ENCODE assay signal across 8 cellular contexts in the genomic region with DNA sequence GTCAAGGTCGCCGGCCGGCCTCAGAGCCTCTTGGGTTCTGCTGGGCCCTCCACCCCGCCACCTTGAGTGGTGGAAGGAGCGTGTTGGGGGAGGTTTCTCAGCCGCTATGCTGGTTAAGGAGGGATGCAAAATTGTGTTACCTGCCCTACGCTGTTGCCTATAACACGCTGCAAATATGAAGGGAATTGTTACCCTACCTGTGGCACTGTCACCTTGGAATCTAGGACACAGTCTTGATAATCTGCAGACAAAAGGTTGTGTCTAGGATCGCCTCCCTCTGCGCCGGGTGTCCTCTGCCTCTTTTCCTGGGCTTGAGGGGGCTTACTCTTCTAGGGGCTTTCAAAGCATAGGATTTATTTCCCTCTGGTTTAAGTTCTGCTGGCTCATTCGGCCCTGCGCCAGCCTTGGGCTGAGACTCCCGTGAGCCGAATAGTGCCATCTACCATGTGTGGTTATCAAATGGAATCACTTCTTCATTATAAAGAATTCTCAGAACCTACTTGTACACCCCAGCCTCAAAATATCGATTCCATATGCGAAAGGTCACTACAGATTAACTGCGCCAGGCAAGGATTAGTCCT. TPM values are rescaled to one million over a fixed set of nuclear protein-coding genes. Genes with fewer than 3 reads are reported as not detected.
DNase-seq lines count a peak whose midpoint lies in the region; ATAC-seq and TF ChIP-seq lines count a peak whose summit lies in the region.

No MANE protein-coding gene starts in this region.

- WGBS in mesodermal cell (ENCODE audit: insufficient coverage in 2 of 2), 2 experiments = 62 to 65% methylated on average over 13 to 14 of the region's 18 CpGs

- H3K4me3 Mint-ChIP-seq in CD14-positive monocyte = peak overlapping the region; percentile 90 to 92
- H3K4me3 Mint-ChIP-seq in IgD-negative memory B cell = peak overlapping the region; percentile 80 to 97 (median 91)

- no peaks in the 10 kb centered on the region for H3K36me3 Mint-ChIP-seq in CD14-positive monocyte
- no peaks in the 10 kb centered on the region for H3K36me3 Mint-ChIP-seq in IgD-negative memory B cell

- H3K4me1 Mint-ChIP-seq in CD14-positive monocyte = peaks cover 55% of the 10 kb centered on the region
- H3K4me1 Mint-ChIP-seq in IgD-negative memory B cell = peaks cover 15 to 21% (median 21%) of the 10 kb centered on the region in 3 donors

- H3K27ac ChIP-seq in mesodermal cell (ENCODE audit: low read depth, low read length, severe bottlenecking) (no peak overlapping the region), upper lobe of right lung (peak overlapping the region; percentile 88)

- intact Hi-C loops in CD14-positive monocyte (cut with micrococcal nuclease) = loop anchor here (5.0 kb wide), 2 partner anchors 145 to 150 kb away; no protein-coding TSS in a partner anchor
- intact Hi-C loops in upper lobe of right lung (cut with DNase I) = no loop called here

- TF ChIP-seq CTCF in CD14-positive monocyte (IDR thresholded peaks at IDR 0.05) = no peak
- TF ChIP-seq CTCF in upper lobe of right lung (IDR thresholded peaks at IDR 0.05) = no peak

- H3K4me1 ChIP-seq in mesodermal cell (ENCODE audit: control insufficient read depth, insufficient read depth, low read length, poor library complexity, severe bottlenecking) (peaks cover 3% of the 10 kb centered on the region), upper lobe of right lung (no peaks in the 10 kb centered on the region)

- H3K4me3 ChIP-seq in mesodermal cell (ENCODE audit: extremely low read depth, insufficient read depth, low read length, poor library complexity, severe bottlenecking) (peak overlapping the region; percentile 53), upper lobe of right lung (peak overlapping the region; percentile 62)

- DNase-seq in CD14-positive monocyte (ENCODE audit: low spot score) (no peak), cerebellar cortex (ENCODE audit: low spot score) (peak; percentile 54), upper lobe of right lung (no peak), NCI-H146 treated with DMSO at 0.1 percent for 48 hours (lab: John Stamatoyannopoulos, UW; ENCODE audit: unreplicated experiment) (no peak)
- DNase-seq in activated CD8-positive, alpha-beta memory T cell treated with anti-CD3 and anti-CD28 coated beads, Interleukin-2, amount 50 U/mL, for 4 hours = no peak

- no peaks in the 10 kb centered on the region for H3K9me3 ChIP-seq in mesodermal cell (ENCODE audit: control insufficient read depth, low read length)
- no peaks in the 10 kb centered on the region for H3K9me3 ChIP-seq in upper lobe of right lung

- H3K9me3 Mint-ChIP-seq in CD14-positive monocyte = no peaks in the 10 kb centered on the region
- no peaks in the 10 kb centered on the region for H3K9me3 Mint-ChIP-seq in IgD-negative memory B cell

- H3K27me3 Mint-ChIP-seq in CD14-positive monocyte (ENCODE audit: low read depth in 3 of 3) (no peaks in the 10 kb centered on the region), IgD-negative memory B cell (peaks cover 1% of the 10 kb centered on the region)

- H3K27ac Mint-ChIP-seq in CD14-positive monocyte (peak overlapping the region; percentile 93 to 98 (median 96)), IgD-negative memory B cell (peak overlapping the region; percentile 51 to 90 (median 68))

- no peaks in the 10 kb centered on the region for H3K27me3 ChIP-seq in upper lobe of right lung

- ATAC-seq in upper lobe of right lung (no peak), HG03432 (IDR thresholded peaks at IDR 0.05; ENCODE audit: unreplicated experiment) (no peak)

- H3K36me3 ChIP-seq in mesodermal cell (ENCODE audit: control insufficient read depth, insufficient read depth, low read length) (no peaks in the 10 kb centered on the region), upper lobe of right lung (no peaks in the 10 kb centered on the region)

RNA-seq across cellular contexts. Expression of a gene that starts 0.7 kb away (rescaled TPM):
- 1 to 10 TPM; 3.2 to 4.5 TPM for polyA plus RNA-seq in CD14-positive monocyte
- 2.0 TPM for polyA plus RNA-seq in IgD-negative memory B cell
- 3.0 TPM for polyA plus RNA-seq in mesodermal cell (2013, experiment 1 of 2)
- polyA plus RNA-seq in mesodermal cell (2013, experiment 2 of 2) = 2.4 TPM
- 25.7 TPM for total RNA-seq in upper lobe of right lung
